Comparison of ENCODE assay signal across 15 cellular contexts in genomic region chr7:7596156-7596555, GRCh38.
"Had no signal": no experiment of that assay in that cellular context is flagged by ENCODE, and none has a peak within 500 bp of the region (broad histone marks: within the 10 kb centered on the region; RNA-seq: fewer than 3 reads in every experiment).

No MANE protein-coding gene starts in this region.

- ATAC-seq: right cardiac atrium; stimulated activated naive B cell treated with anti-CD40 and anti-IgM and Interleukin-4, amounts not matched to agents 10 μg/mL and 1 μg/mL and 100 μg/mL, for 72 hours had no signal

- DNase-seq: islet precursor cell; left colon; ovary; psoas muscle; right cardiac atrium; spleen; stimulated activated CD4-positive, alpha-beta T cell treated with anti-CD3 and anti-CD28 coated beads, Interleukin-4, amount 100 ng/mL, for 4 hours; stimulated activated naive B cell treated with anti-CD40 and anti-IgM and Interleukin-4, amounts not matched to agents 10 μg/mL and 1 μg/mL and 100 μg/mL, for 72 hours; T1000 had no signal

- H3K9me3 ChIP-seq: ovary, psoas muscle, spleen, thoracic aorta, upper lobe of left lung had no signal

- H3K4me3 ChIP-seq: cardiac muscle cell, lung, ovary, psoas muscle, spleen, thoracic aorta, upper lobe of left lung had no signal

- H3K27ac ChIP-seq: cardiac muscle cell, epithelial cell of prostate, foreskin keratinocyte, ovary, psoas muscle, spleen, thoracic aorta, upper lobe of left lung had no signal

- H3K4me1 ChIP-seq: foreskin keratinocyte, psoas muscle, upper lobe of left lung had no signal

- H3K27me3 ChIP-seq: cardiac muscle cell, foreskin keratinocyte, spleen, upper lobe of left lung had no signal
